Comparison of ENCODE assay signal across 13 cellular contexts in the genomic region with DNA sequence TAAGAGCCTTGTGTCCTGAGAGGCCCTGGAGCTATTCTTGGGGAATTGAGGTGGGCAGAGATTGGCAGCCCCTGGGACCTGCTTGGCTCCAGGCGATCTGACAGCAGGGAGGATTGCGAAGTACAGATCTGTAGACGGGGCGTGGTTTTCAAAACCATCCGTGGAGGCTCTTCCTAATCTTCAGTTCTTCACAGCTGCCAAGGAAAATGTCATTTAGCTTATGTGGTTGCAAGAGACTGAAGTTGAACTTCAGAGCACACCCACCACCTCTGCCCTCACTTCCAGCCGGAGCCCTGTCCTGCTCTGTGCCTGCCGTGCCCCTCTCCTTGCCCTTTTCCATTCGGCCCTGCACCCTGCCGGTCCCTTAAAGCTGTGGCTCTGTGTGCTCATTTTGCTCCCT. TPM values are rescaled to one million over a fixed set of nuclear protein-coding genes. Genes with fewer than 3 reads are reported as not detected.
DNase-seq lines count a peak whose midpoint lies in the region; ATAC-seq and TF ChIP-seq lines count a peak whose summit lies in the region.
"Had no signal": no experiment of that assay in that cellular context is flagged by ENCODE, and none has a peak within 500 bp of the region (broad histone marks: within the 10 kb centered on the region; RNA-seq: fewer than 3 reads in every experiment).

No MANE protein-coding gene starts in this region.

- H3K4me2 ChIP-seq in BLaER1 = no peak overlapping the region
- H3K4me2 ChIP-seq: PC-9 had no signal

- H3K27ac Mint-ChIP-seq in mesothelial cell of epicardium = peak overlapping the region; percentile 66

- no peaks in the 10 kb centered on the region for H3K9me3 Mint-ChIP-seq in mesothelial cell of epicardium
- H3K9me3 Mint-ChIP-seq: activated T-cell treated with anti-CD3 and anti-CD28 coated beads, Interleukin-2, amount 50 U/mL, for 4 hours had no signal

- peak overlapping the region; percentile 6; the same call in 1 of the 2 replicates for H3K9ac ChIP-seq in BLaER1

- no peak overlapping the region for H3K4me3 ChIP-seq in BLaER1
- H3K4me3 ChIP-seq in MG63 = no peak overlapping the region
- H3K4me3 ChIP-seq: PC-9 had no signal

- H3K36me3 ChIP-seq in BLaER1 (peaks cover 95% of the 10 kb centered on the region), MG63 (peaks cover 6% of the 10 kb centered on the region)
- H3K36me3 ChIP-seq: breast epithelium had no signal

- H3K4me3 Mint-ChIP-seq in mesothelial cell of epicardium = no peak overlapping the region
- H3K4me3 Mint-ChIP-seq: activated T-cell treated with anti-CD3 and anti-CD28 coated beads, Interleukin-2, amount 50 U/mL, for 4 hours had no signal

- DNase-seq in MG63 = peak; percentile 5
- DNase-seq in dedifferentiated amniotic fluid mesenchymal stem cell (ENCODE audit: extremely low spot score) = peak; percentile 20
- no peak for DNase-seq in mesothelial cell of epicardium (ENCODE audit: low spot score in 2 of 2, unreplicated experiment in 2 of 2)
- DNase-seq in GM10266 (ENCODE audit: extremely low spot score) = no peak
- no peak for DNase-seq in stimulated activated CD4-positive, alpha-beta T cell treated with anti-CD3 and anti-CD28 coated beads, Interleukin-4, amount 100 ng/mL, for 24 hours
- no peak for DNase-seq in stimulated activated CD4-positive, alpha-beta T cell treated with anti-CD3 and anti-CD28 coated beads, Interleukin-1b, Interleukin-23, amount 100 ng/mL, for 48 hours
- DNase-seq: activated T-cell treated with anti-CD3 and anti-CD28 coated beads, Interleukin-2, amount 50 U/mL, for 4 hours; PC-9; small intestine; stimulated activated CD8-positive, alpha-beta memory T cell treated with anti-CD3 and anti-CD28 coated beads, Interleukin-4, amount 100 ng/mL, for 48 hours had no signal

- peaks cover 98% of the 10 kb centered on the region for H4K20me1 ChIP-seq in BLaER1

- no peaks in the 10 kb centered on the region for H3K27me3 ChIP-seq in BLaER1
- H3K27me3 ChIP-seq in MG63 = no peaks in the 10 kb centered on the region
- H3K27me3 ChIP-seq: breast epithelium had no signal

- no peaks in the 10 kb centered on the region for H3K27me3 Mint-ChIP-seq in mesothelial cell of epicardium (ENCODE audit: low read depth)

- no peak overlapping the region for H3K27ac ChIP-seq in BLaER1
- H3K27ac ChIP-seq: PC-9 had no signal

- ATAC-seq in HG03378 (IDR thresholded peaks at IDR 0.05; ENCODE audit: unreplicated experiment) = no peak
- ATAC-seq: activated T-cell treated with anti-CD3 and anti-CD28 coated beads, Interleukin-2, amount 50 U/mL, for 4 hours had no signal

- H3K9me3 ChIP-seq in BLaER1 (no peaks in the 10 kb centered on the region), MG63 (no peaks in the 10 kb centered on the region)
- H3K9me3 ChIP-seq: breast epithelium had no signal

- TF ChIP-seq CTCF in mesothelial cell of epicardium (IDR thresholded peaks at IDR 0.05; ENCODE audit: unreplicated experiment) (no peak), GM10266 (IDR thresholded peaks at IDR 0.05; ENCODE audit: control insufficient read depth, insufficient read depth, low read depth, missing control alignments) (no peak)

- H3K36me3 Mint-ChIP-seq in mesothelial cell of epicardium = peaks cover 31% of the 10 kb centered on the region

- peaks cover 6% of the 10 kb centered on the region for H3K4me1 Mint-ChIP-seq in mesothelial cell of epicardium

- peaks cover 19% of the 10 kb centered on the region for H3K4me1 ChIP-seq in BLaER1

RNA-seq across cellular contexts. Expression of a gene that starts 12.9 kb away (rescaled TPM):
- total RNA-seq in MG63 (2014; rRNA removed; shearing (Covaris generic); ENCODE audit: low replicate concordance) = 8.1 and 15.5 TPM in 2 replicates
- total RNA-seq in mesothelial cell of epicardium = 235 to 242 TPM (median 240 TPM) in 3 replicates

RNA-seq across cellular contexts. Expression of a gene that starts 14.5 kb away (rescaled TPM):
- 0.99 TPM in 1 of 2 replicates, not detected in the other for total RNA-seq in MG63 (2014; rRNA removed; shearing (Covaris generic); ENCODE audit: low replicate concordance)
- total RNA-seq in mesothelial cell of epicardium = 4.0 to 5.2 TPM (median 4.6 TPM) in 3 replicates

RNA-seq across cellular contexts. Expression of a gene that starts 23.4 kb away (rescaled TPM):
- not detected in 2 replicates for total RNA-seq in MG63 (2014; rRNA removed; shearing (Covaris generic); ENCODE audit: low replicate concordance)
- 0.35 to 0.80 TPM (median 0.66 TPM) in 3 replicates for total RNA-seq in mesothelial cell of epicardium

RNA-seq across cellular contexts. Expression of a gene that starts 26.8 kb away (rescaled TPM):
- total RNA-seq in MG63 (2014; rRNA removed; shearing (Covaris generic); ENCODE audit: low replicate concordance) = not detected in 2 replicates
- 0.29 to 0.71 TPM (median 0.66 TPM) in 3 replicates for total RNA-seq in mesothelial cell of epicardium

RNA-seq across cellular contexts. Expression of a gene that starts 57.9 kb away (rescaled TPM):
- total RNA-seq in MG63 (2014; rRNA removed; shearing (Covaris generic); ENCODE audit: low replicate concordance) = 4.8 and 5.5 TPM in 2 replicates
- 4.1 to 6.6 TPM (median 5.3 TPM) in 3 replicates for total RNA-seq in mesothelial cell of epicardium

Comparison
In these comparisons a context has a peak if more than half of its experiments do, and no peak if none do; other contexts are left out.
1. DNase-seq: peak in MG63 (single experiment) and dedifferentiated amniotic fluid mesenchymal stem cell (single experiment); none in mesothelial cell of epicardium (0 of 2), GM10266 (single experiment), stimulated activated CD4-positive, alpha-beta T cell treated with anti-CD3 and anti-CD28 coated beads, Interleukin-4, amount 100 ng/mL, for 24 hours (single experiment) and stimulated activated CD4-positive, alpha-beta T cell treated with anti-CD3 and anti-CD28 coated beads, Interleukin-1b, Interleukin-23, amount 100 ng/mL, for 48 hours (single experiment).
2. RNA of a gene that starts 12.9 kb away (total RNA-seq): 235 to 242 TPM in mesothelial cell of epicardium; 8.1 to 15.5 TPM in MG63; every median in the first group is over 10 times any median in the second.